Comparison of ENCODE assay signal across 12 cellular contexts in the genomic region with DNA sequence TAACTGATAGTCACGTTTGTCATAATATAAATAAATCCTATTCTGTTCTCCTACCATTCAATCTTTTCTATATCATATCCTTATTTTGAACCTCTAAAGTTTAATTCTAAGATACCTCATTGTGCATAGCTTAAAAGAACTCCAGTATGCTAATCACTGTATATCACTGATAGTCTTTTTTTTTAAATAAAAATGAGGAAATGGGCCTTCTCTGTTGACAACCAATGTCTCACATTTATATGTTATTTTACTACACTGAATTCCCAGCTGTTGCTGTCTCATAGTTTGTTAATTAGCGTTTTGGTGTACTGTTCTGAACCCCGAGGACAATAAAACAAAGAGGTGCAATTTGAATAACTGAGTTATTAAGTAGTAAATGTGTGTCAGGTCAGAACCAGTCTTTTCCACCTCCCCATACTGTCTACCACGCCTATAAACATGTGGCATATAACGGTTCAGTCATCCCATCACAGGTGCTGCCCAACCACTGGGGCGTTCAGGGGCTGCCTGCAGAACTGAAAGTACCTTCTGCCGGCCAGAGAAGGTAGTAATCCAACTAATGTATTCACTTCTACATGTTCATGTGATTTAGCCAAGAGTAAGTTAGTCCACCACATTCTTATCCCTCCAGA. TPM values are rescaled to one million over a fixed set of nuclear protein-coding genes. Genes with fewer than 3 reads are reported as not detected.
A peak's percentile ranks its signal among the peaks of the same experiment; 100 is the strongest.
DNase-seq lines count a peak whose midpoint lies in the region; ATAC-seq and TF ChIP-seq lines count a peak whose summit lies in the region.
"Had no signal": no experiment of that assay in that cellular context is flagged by ENCODE, and none has a peak within 500 bp of the region (broad histone marks: within the 10 kb centered on the region; RNA-seq: fewer than 3 reads in every experiment).

No MANE protein-coding gene starts in this region.

- H3K4me3 ChIP-seq in CD4-positive, alpha-beta memory T cell (ENCODE audit: low read length in 2 of 2) = no peak overlapping the region
- H3K4me3 ChIP-seq in Peyer's patch = no peak overlapping the region
- H3K4me3 ChIP-seq: ascending aorta had no signal

- TF ChIP-seq CTCF in Peyer's patch (IDR thresholded peaks at IDR 0.05) (no peak), CD14-positive monocyte (IDR thresholded peaks at IDR 0.05) (no peak), type B pancreatic cell (conservative IDR thresholded peaks at IDR 0.05) (no peak)

- H3K36me3 Mint-ChIP-seq in CD4-positive, alpha-beta memory T cell = peaks cover 59 to 66% of the 10 kb centered on the region in 2 donors
- peaks cover 36 to 38% of the 10 kb centered on the region in 2 donors for H3K36me3 Mint-ChIP-seq in CD14-positive monocyte
- peaks cover 48% of the 10 kb centered on the region for H3K36me3 Mint-ChIP-seq in type B pancreatic cell

- H3K27ac Mint-ChIP-seq in CD4-positive, alpha-beta memory T cell = peak overlapping the region in 1 of 7 donors; percentile 32
- H3K27ac Mint-ChIP-seq in CD14-positive monocyte (no peak overlapping the region), type B pancreatic cell (no peak overlapping the region)

- no peak for DNase-seq in CD4-positive, alpha-beta memory T cell
- DNase-seq in Peyer's patch (peak in 2 of 3 donors; percentile 73 to 82), head of caudate nucleus (no peak), medulla oblongata (ENCODE audit: extremely low spot score) (no peak), CD14-positive monocyte (ENCODE audit: low spot score) (no peak), type B pancreatic cell (ENCODE audit: extremely low spot score, unreplicated experiment) (no peak)
- DNase-seq: H7; NCI-H187; stimulated activated CD4-positive, alpha-beta T cell treated with anti-CD3 and anti-CD28 coated beads, Interleukin-4, amount 100 ng/mL, for 4 hours had no signal

- POLR2A ChIA-PET in CD4-positive, alpha-beta memory T cell (lab: Charles Lee; ENCODE audit: partially characterized antibody) = no interaction called here

- peaks cover 39 to 55% (median 47%) of the 10 kb centered on the region in 4 donors for H3K4me1 Mint-ChIP-seq in CD4-positive, alpha-beta memory T cell
- H3K4me1 Mint-ChIP-seq in CD14-positive monocyte = no peaks in the 10 kb centered on the region
- peaks cover 3% of the 10 kb centered on the region for H3K4me1 Mint-ChIP-seq in type B pancreatic cell (ENCODE audit: unreplicated experiment)

- TF ChIP-seq POLR2A in Peyer's patch (IDR thresholded peaks at IDR 0.05) = no peak

- peak; percentile 97 for ATAC-seq in GM19324 (IDR thresholded peaks at IDR 0.05; ENCODE audit: low FRiP score, unreplicated experiment)
- ATAC-seq in HG02938 (IDR thresholded peaks at IDR 0.05; ENCODE audit: unreplicated experiment) = peak; percentile 95

- H3K27me3 Mint-ChIP-seq in CD4-positive, alpha-beta memory T cell = no peaks in the 10 kb centered on the region
- H3K27me3 Mint-ChIP-seq in CD14-positive monocyte (ENCODE audit: low read depth in 3 of 3) (no peaks in the 10 kb centered on the region), type B pancreatic cell (no peaks in the 10 kb centered on the region)

- peaks cover 15% of the 10 kb centered on the region for H3K36me3 ChIP-seq in CD4-positive, alpha-beta memory T cell (ENCODE audit: insufficient read depth, low read length)
- peaks cover 0 to 30% (median 0%) of the 10 kb centered on the region in 3 donors for H3K36me3 ChIP-seq in Peyer's patch

- peaks cover 21% of the 10 kb centered on the region for H3K4me1 ChIP-seq in CD4-positive, alpha-beta memory T cell (ENCODE audit: insufficient read depth, low read length)
- H3K4me1 ChIP-seq in Peyer's patch = no peaks in the 10 kb centered on the region
- H3K4me1 ChIP-seq: ascending aorta had no signal

- H3K27me3 ChIP-seq in CD4-positive, alpha-beta memory T cell (ENCODE audit: insufficient read depth, low read length) = no peaks in the 10 kb centered on the region
- H3K27me3 ChIP-seq in Peyer's patch = no peaks in the 10 kb centered on the region
- H3K27me3 ChIP-seq: ascending aorta had no signal

- CTCF ChIA-PET in CD4-positive, alpha-beta memory T cell (lab: Charles Lee; ENCODE audit: partially characterized antibody) = no interaction called here

- intact Hi-C loops in CD4-positive, alpha-beta memory T cell (cut with micrococcal nuclease) = no loop called here
- intact Hi-C loops in head of caudate nucleus (cut with DNase I) = no loop called here
- intact Hi-C loops in CD14-positive monocyte (cut with micrococcal nuclease) = no loop called here

- peaks cover 0 to 3% (median 0%) of the 10 kb centered on the region in 8 donors for H3K9me3 Mint-ChIP-seq in CD4-positive, alpha-beta memory T cell
- H3K9me3 Mint-ChIP-seq in CD14-positive monocyte (peaks cover 0 to 1% (median 0%) of the 10 kb centered on the region in 7 donors), type B pancreatic cell (no peaks in the 10 kb centered on the region)

- H3K9me3 ChIP-seq in CD4-positive, alpha-beta memory T cell (ENCODE audit: control insufficient read depth in 1 of 2, low read length in 2 of 2) = no peaks in the 10 kb centered on the region
- H3K9me3 ChIP-seq in Peyer's patch = no peaks in the 10 kb centered on the region
- H3K9me3 ChIP-seq: ascending aorta had no signal

- no peak overlapping the region for H3K27ac ChIP-seq in CD4-positive, alpha-beta memory T cell (ENCODE audit: low read depth, low read length)
- peak overlapping the region in 1 of 4 donors; percentile 45 for H3K27ac ChIP-seq in Peyer's patch
- H3K27ac ChIP-seq: ascending aorta had no signal

- peak overlapping the region in 5 of 8 donors; percentile 1 to 64 (median 37) for H3K4me3 Mint-ChIP-seq in CD4-positive, alpha-beta memory T cell
- no peak overlapping the region for H3K4me3 Mint-ChIP-seq in CD14-positive monocyte
- H3K4me3 Mint-ChIP-seq in type B pancreatic cell = no peak overlapping the region

RNA-seq across cellular contexts. Expression of a gene that starts 14.9 kb away (rescaled TPM):
- 100 to 1,000 TPM in 1 of 2 experiments, 10 to 100 TPM in 1; 93.5 to 106 TPM for total RNA-seq in CD4-positive, alpha-beta memory T cell
- polyA plus RNA-seq in CD4-positive, alpha-beta memory T cell = 10 to 100 TPM; 17.0 to 39.7 TPM
- total RNA-seq in Peyer's patch (100 to 1,000 TPM in 1 of 4 donors, 10 to 100 TPM in 3; 58.6 to 112 (median 84.5) TPM), type B pancreatic cell (ENCODE audit: low replicate concordance) (50.6 and 57.0 TPM in 2 replicates)
- polyA plus RNA-seq in CD14-positive monocyte = 1 to 10 TPM; 1.6 to 3.6 TPM

Comparison
In these comparisons a context has a peak if more than half of its experiments do, and no peak if none do; other contexts are left out.
1. DNase-seq: peak in Peyer's patch (2 of 3); none in CD4-positive, alpha-beta memory T cell (0 of 5), head of caudate nucleus (0 of 42), medulla oblongata (single experiment), CD14-positive monocyte (single experiment) and type B pancreatic cell (single experiment).
2. H3K4me3 Mint-ChIP-seq: peak in CD4-positive, alpha-beta memory T cell (5 of 8); none in CD14-positive monocyte (0 of 2) and type B pancreatic cell (single experiment).